Comparison of ENCODE assay signal across 11 cellular contexts in genomic region chr18:79576686-79577351, GRCh38.
DNase-seq lines count a peak whose midpoint lies in the region; ATAC-seq and TF ChIP-seq lines count a peak whose summit lies in the region.
"Had no signal": no experiment of that assay in that cellular context is flagged by ENCODE, and none has a peak within 500 bp of the region (broad histone marks: within the 10 kb centered on the region; RNA-seq: fewer than 3 reads in every experiment).

No MANE protein-coding gene starts in this region.

- 50 to 65% methylated on average over 15 to 22 of the region's 23 CpGs for WGBS in GM23248 (ENCODE audit: low coverage in 1 of 2, low lambda C conversion rate in 2 of 2, missing lambda C conversion rate in 2 of 2), 2 experiments

- TF ChIP-seq CTCF in WERI-Rb-1 (IDR thresholded peaks at IDR 0.05; ENCODE audit: low read depth, low read length) (peak; percentile 11; the same call in 1 of the 2 replicates), gastrocnemius medialis (IDR thresholded peaks at IDR 0.05 in 4 of 5, conservative IDR thresholded peaks at IDR 0.05 in 1 of 5) (no peak)

- H3F3A ChIP-seq in GM23248 (ENCODE audit: insufficient read depth): no peaks in the 10 kb centered on the region; the same call in 1 of the 2 replicates

- H3K27me3 ChIP-seq in GM23248 (replicated peaks; ENCODE audit: insufficient read depth) (no peaks in the 10 kb centered on the region), WERI-Rb-1 (ENCODE audit: insufficient read depth, low read depth, severe bottlenecking) (no peaks in the 10 kb centered on the region), gastrocnemius medialis (peaks cover 0 to 3% (median 0%) of the 10 kb centered on the region in 3 donors)

- peak; percentile 18 for DNase-seq in GM23248
- peak; percentile 69 for DNase-seq in WERI-Rb-1
- DNase-seq in left cardiac atrium: peak; percentile 79
- peak; percentile 87 for DNase-seq in putamen (ENCODE audit: low spot score)
- DNase-seq in MV-4-11 (lab: John Stamatoyannopoulos, UW): no peak
- DNase-seq in HuH-7.5 (ENCODE audit: low spot score): no peak
- no peak for DNase-seq in gastrocnemius medialis
- DNase-seq: activated CD8-positive, alpha-beta T cell treated with anti-CD3 and anti-CD28 coated beads for 36 hours; PC-3 had no signal

- H3K27ac ChIP-seq in GM23248 (no peak overlapping the region), WERI-Rb-1 (peak overlapping the region; percentile 69), gastrocnemius medialis (peak overlapping the region in 2 of 4 donors; percentile 46 to 47)

- no peaks in the 10 kb centered on the region for H3K79me2 ChIP-seq in GM23248 (ENCODE audit: insufficient read depth)

- H3K4me3 ChIP-seq in GM23248 (0 out of 2 replicates have a peak overlapping the region, but pooled peaks have one; percentile 2), WERI-Rb-1 (ENCODE audit: low read depth, low read length) (no peak overlapping the region), gastrocnemius medialis (no peak overlapping the region)
- H3K4me3 ChIP-seq: K562 had no signal

- intact Hi-C loops in left cardiac atrium (cut with DNase I) (no loop called here), gastrocnemius medialis (cut with DNase I; ENCODE audit: low total_unique reads) (no loop called here)

- peak overlapping the region; percentile 37; the same call in 1 of the 2 replicates for H3K9ac ChIP-seq in GM23248

- H2AFZ ChIP-seq in GM23248: peak overlapping the region; percentile 22; the same call in 1 of the 2 replicates

- no peaks in the 10 kb centered on the region for H3K36me3 ChIP-seq in GM23248 (ENCODE audit: low read depth)
- no peaks in the 10 kb centered on the region for H3K36me3 ChIP-seq in WERI-Rb-1
- H3K36me3 ChIP-seq in gastrocnemius medialis: no peaks in the 10 kb centered on the region

- ATAC-seq in left cardiac atrium: peak; percentile 75 to 86
- no peak for ATAC-seq in gastrocnemius medialis
- ATAC-seq in GM18868 (IDR thresholded peaks at IDR 0.05; ENCODE audit: unreplicated experiment): no peak
- ATAC-seq: activated CD8-positive, alpha-beta T cell treated with anti-CD3 and anti-CD28 coated beads for 36 hours; PC-3 had no signal

- TF ChIP-seq POLR2A in gastrocnemius medialis (IDR thresholded peaks at IDR 0.05): no peak

- H4K20me1 ChIP-seq in GM23248 (ENCODE audit: insufficient read depth): no peaks in the 10 kb centered on the region

- in situ Hi-C loops in GM23248 (cut with MboI): no loop called here
- in situ Hi-C loops in gastrocnemius medialis (cut with MboI; ENCODE audit: low sequenced_read_pairs in 4 of 4): no loop called here

- H3K4me2 ChIP-seq in GM23248 (ENCODE audit: unreplicated experiment): no peak overlapping the region

- H3K9me3 ChIP-seq in GM23248 (ENCODE audit: low read depth) (peaks cover 3% of the 10 kb centered on the region), WERI-Rb-1 (ENCODE audit: severe bottlenecking) (peaks cover 19% of the 10 kb centered on the region), gastrocnemius medialis (peaks cover 0 to 15% (median 4%) of the 10 kb centered on the region in 3 donors)

- H3K4me1 ChIP-seq in GM23248 (ENCODE audit: insufficient read depth): no peaks in the 10 kb centered on the region
- peaks cover 4 to 11% of the 10 kb centered on the region in 2 donors for H3K4me1 ChIP-seq in gastrocnemius medialis

- H3K9me2 ChIP-seq in GM23248 (ENCODE audit: insufficient read depth): no peaks in the 10 kb centered on the region

Comparison
In these comparisons a context has a peak if more than half of its experiments do, and no peak if none do; other contexts are left out.
1. DNase-seq: peak in GM23248 (single experiment), WERI-Rb-1 (single experiment), left cardiac atrium (single experiment) and putamen (single experiment); none in MV-4-11 (single experiment), HuH-7.5 (single experiment) and gastrocnemius medialis (0 of 2).
2. ATAC-seq: peak in left cardiac atrium (2 of 2); none in gastrocnemius medialis (0 of 2) and GM18868 (single experiment).